Comparison of ENCODE assay signal across 31 cellular contexts in the genomic region with DNA sequence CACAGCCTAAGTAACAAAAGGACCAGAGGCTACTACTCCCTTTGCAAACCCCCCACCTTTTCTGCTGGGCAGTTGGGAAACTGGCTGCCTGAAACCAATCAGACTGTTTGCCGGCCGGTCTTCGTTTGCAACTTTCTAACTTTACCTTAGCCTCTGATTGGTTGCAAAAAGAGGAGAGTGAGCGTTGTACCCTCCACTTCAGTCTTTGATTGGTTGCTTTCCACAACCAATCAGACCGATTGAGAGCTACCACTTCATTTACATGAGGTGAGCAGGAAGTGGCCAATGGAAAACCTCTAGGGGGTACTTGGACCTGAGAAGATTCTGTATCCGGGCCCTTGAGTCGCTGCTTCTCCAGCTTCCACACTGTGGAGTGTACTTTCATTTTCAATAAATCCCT.
"Had no signal": no experiment of that assay in that cellular context is flagged by ENCODE, and none has a peak within 500 bp of the region (broad histone marks: within the 10 kb centered on the region; RNA-seq: fewer than 3 reads in every experiment).

No MANE protein-coding gene starts in this region.

- H3K4me3 Mint-ChIP-seq: activated naive CD8-positive, alpha-beta T cell; activated T-cell treated with anti-CD3 and anti-CD28 coated beads, Interleukin-2, amount 50 U/mL, for 72 hours; immature natural killer cell; mesothelial cell of epicardium; nephron progenitor cell; stimulated activated effector memory CD8-positive, alpha-beta T cell treated with anti-CD3 and anti-CD28 coated beads, Interleukin-12 subunit alpha, Interleukin-12 subunit beta, amount 100 ng/mL, for 72 hours; stimulated activated naive CD8-positive, alpha-beta T cell treated with anti-CD3 and anti-CD28 coated beads, Interleukin-15, Interleukin-2, amounts not matched to agents 100 ng/mL and 50 ng/mL, for 24 hours had no signal

- DNase-seq: activated CD4-positive, alpha-beta T cell treated with anti-CD3 and anti-CD28 coated beads for 4 hours; activated CD4-positive, alpha-beta T cell treated with anti-CD3 and anti-CD28 coated beads, Interleukin-2, amount 50 U/mL, for 4 hours; activated naive CD4-positive, alpha-beta T cell treated with Interleukin-2 at 50 U/mL for 16 hours; activated T-cell treated with anti-CD3 and anti-CD28 coated beads for 4 hours; activated T-cell treated with anti-CD3 and anti-CD28 coated beads, Interleukin-2, amount 50 U/mL, for 72 hours; aorta; body of pancreas; dermis blood vessel endothelial cell; effector CD4-positive, alpha-beta T cell; foreskin keratinocyte; heart left ventricle; immature natural killer cell; kidney; left colon; mammary epithelial cell; naive B cell; nephron progenitor cell; ovary; retina; sigmoid colon; small intestine; stimulated activated CD4-positive, alpha-beta T cell treated with anti-CD3 and anti-CD28 coated beads, Interleukin-4, amount 100 ng/mL, for 24 hours; thyroid gland had no signal

- ATAC-seq: activated T-cell treated with anti-CD3 and anti-CD28 coated beads, Interleukin-2, amount 50 U/mL, for 72 hours; body of pancreas; foreskin keratinocyte; heart left ventricle; left colon; stimulated activated effector memory CD8-positive, alpha-beta T cell treated with anti-CD3 and anti-CD28 coated beads, Interleukin-12 subunit alpha, Interleukin-12 subunit beta, amount 100 ng/mL, for 72 hours had no signal

- H3K4me3 ChIP-seq: body of pancreas, esophagus muscularis mucosa, heart left ventricle, ovary, sigmoid colon, thyroid gland, upper lobe of left lung, vagina had no signal

- H3K36me3 ChIP-seq: esophagus muscularis mucosa, heart left ventricle, ovary, sigmoid colon, thyroid gland, upper lobe of left lung, vagina had no signal

- H3K9me3 Mint-ChIP-seq: activated T-cell treated with anti-CD3 and anti-CD28 coated beads, Interleukin-2, amount 50 U/mL, for 72 hours; immature natural killer cell; mesothelial cell of epicardium; naive B cell; nephron progenitor cell; stimulated activated effector memory CD8-positive, alpha-beta T cell treated with anti-CD3 and anti-CD28 coated beads, Interleukin-12 subunit alpha, Interleukin-12 subunit beta, amount 100 ng/mL, for 72 hours; stimulated activated naive CD8-positive, alpha-beta T cell treated with anti-CD3 and anti-CD28 coated beads, Interleukin-15, Interleukin-2, amounts not matched to agents 100 ng/mL and 50 ng/mL, for 24 hours had no signal

- H3K27me3 Mint-ChIP-seq: activated naive CD8-positive, alpha-beta T cell; naive B cell; progenitor cell of endocrine pancreas; stimulated activated naive CD8-positive, alpha-beta T cell treated with anti-CD3 and anti-CD28 coated beads, Interleukin-15, Interleukin-2, amounts not matched to agents 100 ng/mL and 50 ng/mL, for 24 hours had no signal

- H3K27ac Mint-ChIP-seq: activated naive CD8-positive, alpha-beta T cell; activated T-cell treated with anti-CD3 and anti-CD28 coated beads, Interleukin-2, amount 50 U/mL, for 72 hours; immature natural killer cell; mesothelial cell of epicardium; naive B cell; nephron progenitor cell; progenitor cell of endocrine pancreas; stimulated activated effector memory CD8-positive, alpha-beta T cell treated with anti-CD3 and anti-CD28 coated beads, Interleukin-12 subunit alpha, Interleukin-12 subunit beta, amount 100 ng/mL, for 72 hours; stimulated activated naive CD8-positive, alpha-beta T cell treated with anti-CD3 and anti-CD28 coated beads, Interleukin-15, Interleukin-2, amounts not matched to agents 100 ng/mL and 50 ng/mL, for 24 hours had no signal

- H3K27me3 ChIP-seq: body of pancreas, esophagus muscularis mucosa, foreskin keratinocyte, heart left ventricle, ovary, sigmoid colon, thyroid gland, upper lobe of left lung, vagina had no signal

- H3K36me3 Mint-ChIP-seq: activated naive CD8-positive, alpha-beta T cell; immature natural killer cell; mesothelial cell of epicardium; naive B cell; stimulated activated effector memory CD8-positive, alpha-beta T cell treated with anti-CD3 and anti-CD28 coated beads, Interleukin-12 subunit alpha, Interleukin-12 subunit beta, amount 100 ng/mL, for 72 hours had no signal

- H3K4me1 Mint-ChIP-seq: immature natural killer cell; nephron progenitor cell; stimulated activated effector memory CD8-positive, alpha-beta T cell treated with anti-CD3 and anti-CD28 coated beads, Interleukin-12 subunit alpha, Interleukin-12 subunit beta, amount 100 ng/mL, for 72 hours had no signal
